Comparison of ENCODE assay signal across 11 cellular contexts in genomic region chr17:78817123-78817522, GRCh38. TPM values are rescaled to one million over a fixed set of nuclear protein-coding genes. Genes with fewer than 3 reads are reported as not detected.
DNase-seq lines count a peak whose midpoint lies in the region; ATAC-seq and TF ChIP-seq lines count a peak whose summit lies in the region.
"Had no signal": no experiment of that assay in that cellular context is flagged by ENCODE, and none has a peak within 500 bp of the region (broad histone marks: within the 10 kb centered on the region; RNA-seq: fewer than 3 reads in every experiment).

No MANE protein-coding gene starts in this region.

- no peak for TF ChIP-seq POLR2A in lower leg skin (IDR thresholded peaks at IDR 0.05)

- H3K9ac ChIP-seq in BLaER1 treated with 17β-estradiol and CSF1 and Interleukin-3, amounts not matched to agents 10 nM and 100 nM: peak overlapping the region; percentile 16 to 57 (median 46); a peak in 18 of 22 replicates
- H3K9ac ChIP-seq in skeletal muscle tissue (ENCODE audit: low read depth in 1 of 3, low read length in 3 of 3): no peak overlapping the region

- ATAC-seq in GM19452 (IDR thresholded peaks at IDR 0.05; ENCODE audit: unreplicated experiment): no peak
- no peak for ATAC-seq in GM21737 (IDR thresholded peaks at IDR 0.05; ENCODE audit: unreplicated experiment)
- ATAC-seq: stimulated activated naive B cell treated with anti-CD40 and anti-IgM and Interleukin-4, amounts not matched to agents 10 μg/mL and 1 μg/mL and 100 μg/mL, for 72 hours had no signal

- no peaks in the 10 kb centered on the region for H3K9me3 ChIP-seq in BLaER1 treated with 17β-estradiol and CSF1 and Interleukin-3, amounts not matched to agents 10 nM and 100 nM (replicated peaks in 1 of 11)
- no peaks in the 10 kb centered on the region for H3K9me3 ChIP-seq in skeletal muscle tissue (ENCODE audit: control insufficient read depth in 3 of 3, low read length in 3 of 3)
- H3K9me3 ChIP-seq: MG63, neutrophil had no signal

- H3K36me3 ChIP-seq in BLaER1 treated with 17β-estradiol and CSF1 and Interleukin-3, amounts not matched to agents 10 nM and 100 nM: peaks cover 86 to 100% (median 97%) of the 10 kb centered on the region in 11 experiments
- peaks cover 66 to 87% (median 69%) of the 10 kb centered on the region in 3 donors for H3K36me3 ChIP-seq in skeletal muscle tissue (ENCODE audit: control insufficient read depth in 3 of 3, insufficient read depth in 3 of 3, low read length in 3 of 3)

- intact Hi-C loops in lower leg skin (cut with DNase I; ENCODE audit: low total_unique reads): no loop called here

- peak overlapping the region in 10 of 11 experiments; percentile 10 to 67 (median 46); a peak in 16 of 22 replicates for H3K27ac ChIP-seq in BLaER1 treated with 17β-estradiol and CSF1 and Interleukin-3, amounts not matched to agents 10 nM and 100 nM
- peak overlapping the region; percentile 48 for H3K27ac ChIP-seq in skeletal muscle tissue (ENCODE audit: low read depth, low read length)
- H3K27ac ChIP-seq: neutrophil had no signal

- H3K27me3 ChIP-seq in BLaER1 treated with 17β-estradiol and CSF1 and Interleukin-3, amounts not matched to agents 10 nM and 100 nM: no peaks in the 10 kb centered on the region
- no peaks in the 10 kb centered on the region for H3K27me3 ChIP-seq in skeletal muscle tissue (ENCODE audit: control insufficient read depth in 3 of 3, insufficient read depth in 3 of 3, low read length in 3 of 3)
- H3K27me3 ChIP-seq: MG63, neutrophil had no signal

- H3K4me1 ChIP-seq in BLaER1 treated with 17β-estradiol and CSF1 and Interleukin-3, amounts not matched to agents 10 nM and 100 nM: peaks cover 56 to 65% (median 59%) of the 10 kb centered on the region in 10 experiments
- peaks cover 12 to 24% (median 17%) of the 10 kb centered on the region in 3 donors for H3K4me1 ChIP-seq in skeletal muscle tissue (ENCODE audit: control insufficient read depth in 3 of 3, insufficient read depth in 3 of 3, low read length in 3 of 3)

- peak overlapping the region; percentile 67 to 86 (median 78) for H3K4me2 ChIP-seq in BLaER1 treated with 17β-estradiol and CSF1 and Interleukin-3, amounts not matched to agents 10 nM and 100 nM

- H3K4me3 ChIP-seq in BLaER1 treated with 17β-estradiol and CSF1 and Interleukin-3, amounts not matched to agents 10 nM and 100 nM: 0 out of 20 replicates have a peak overlapping the region, but pooled peaks of 1 of the 10 experiments have one; percentile 21
- H3K4me3 ChIP-seq in skeletal muscle tissue (ENCODE audit: low read length in 3 of 3) (no peak overlapping the region), lower leg skin (ENCODE audit: low read depth, poor library complexity, severe bottlenecking) (no peak overlapping the region)
- H3K4me3 ChIP-seq: MG63 had no signal

- 72 to 76% methylated on average over 6 of the region's 6 CpGs for WGBS in lower leg skin, 2 donors

- peaks cover 0 to 97% (median 42%) of the 10 kb centered on the region in 11 experiments; a peak in 12 of 22 replicates for H4K20me1 ChIP-seq in BLaER1 treated with 17β-estradiol and CSF1 and Interleukin-3, amounts not matched to agents 10 nM and 100 nM

- no peak for TF ChIP-seq CTCF in lower leg skin (IDR thresholded peaks at IDR 0.05)

- peak; percentile 24 to 62 for DNase-seq in activated CD4-positive, alpha-beta T cell treated with anti-CD3 and anti-CD28 coated beads for 24 hours (ENCODE audit: low read depth in 2 of 2)
- peak; percentile 61 for DNase-seq in activated gamma-delta T cell treated with anti-CD3 and anti-CD28 coated beads, Interleukin-2, amount 50 U/mL, for 16 hours (ENCODE audit: low read depth)
- DNase-seq in lower leg skin (ENCODE audit: low spot score in 2 of 2) (no peak), NCI-H748 (lab: John Stamatoyannopoulos, UW; ENCODE audit: unreplicated experiment) (no peak)
- DNase-seq: MG63; stimulated activated naive B cell treated with anti-CD40 and anti-IgM and Interleukin-4, amounts not matched to agents 10 μg/mL and 1 μg/mL and 100 μg/mL, for 72 hours had no signal

RNA-seq across cellular contexts. Expression of gene USP36, which starts 23.5 kb away (rescaled TPM):
- total RNA-seq in skeletal muscle tissue (25.6 TPM), lower leg skin (10 to 100 TPM; 36.7 to 63.6 (median 45.2) TPM)

RNA-seq across cellular contexts. Expression of gene CYTH1, which starts 35.0 kb away (rescaled TPM):
- total RNA-seq in skeletal muscle tissue (17.7 TPM), lower leg skin (10 to 100 TPM; 53.7 to 79.4 (median 63.9) TPM)

Comparison
In these comparisons a context has a peak if more than half of its experiments do, and no peak if none do; other contexts are left out.
1. H3K9ac ChIP-seq: peak in BLaER1 treated with 17β-estradiol and CSF1 and Interleukin-3, amounts not matched to agents 10 nM and 100 nM (11 of 11); none in skeletal muscle tissue (0 of 3).
2. DNase-seq: peak in activated CD4-positive, alpha-beta T cell treated with anti-CD3 and anti-CD28 coated beads for 24 hours (2 of 2) and activated gamma-delta T cell treated with anti-CD3 and anti-CD28 coated beads, Interleukin-2, amount 50 U/mL, for 16 hours (single experiment); none in lower leg skin (0 of 2) and NCI-H748 (single experiment).